ENCODE assay signal across 1 cellular context in genomic region chr5:93072831-93073459, GRCh38.
A peak's percentile ranks its signal among the peaks of the same experiment; 100 is the strongest.
TF ChIP-seq lines count a peak whose summit lies in the region.

No MANE protein-coding gene starts in this region.

TF ChIP-seq in SK-N-SH, 30 proteins besides CTCF, POLR2A, EP300 and RAD21 (continued from another document):
- TF ChIP-seq ZBTB33 (IDR thresholded peaks at IDR 0.05; ENCODE audit: borderline replicate concordance, low read depth) (no peak), IRF3 (IDR thresholded peaks at IDR 0.05; ENCODE audit: low read depth, low read length) (no peak), USF1 (IDR thresholded peaks at IDR 0.05; ENCODE audit: borderline replicate concordance, low read depth) (0 out of 2 replicates have a peak, but pooled peaks have one; percentile 22)
